In genomic region chr16:4414187-4414909, GRCh38 we compare ENCODE assay signal across 7 cellular contexts. TPM values are rescaled to one million over a fixed set of nuclear protein-coding genes. Genes with fewer than 3 reads are reported as not detected.
DNase-seq lines count a peak whose midpoint lies in the region; ATAC-seq lines count a peak whose summit lies in the region.

No MANE protein-coding gene starts in this region.

- no peak overlapping the region for H2BK12ac ChIP-seq in mesenchymal stem cell (ENCODE audit: low read length in 2 of 2)

- no peak overlapping the region for H3K4me2 ChIP-seq in mesenchymal stem cell (ENCODE audit: low read length, poor library complexity, severe bottlenecking)

- H3K27me3 ChIP-seq in mesenchymal stem cell (ENCODE audit: control insufficient read depth in 1 of 2, insufficient read depth in 1 of 2, low read length in 2 of 2): no peaks in the 10 kb centered on the region

- peaks cover 7 to 26% of the 10 kb centered on the region in 2 experiments for H3K36me3 ChIP-seq in mesenchymal stem cell (ENCODE audit: control insufficient read depth in 1 of 2, insufficient read depth in 2 of 2, low read depth in 1 of 2, low read length in 2 of 2)

- H3K9ac ChIP-seq in mesenchymal stem cell (ENCODE audit: low read length): no peak overlapping the region

- no peak overlapping the region for H4K8ac ChIP-seq in mesenchymal stem cell (ENCODE audit: low read length)

- H2BK5ac ChIP-seq in mesenchymal stem cell (ENCODE audit: low read depth, low read length, poor library complexity, severe bottlenecking): no peak overlapping the region

- H3K27ac ChIP-seq in mesenchymal stem cell (ENCODE audit: low read length, poor library complexity, severe bottlenecking) (no peak overlapping the region), substantia nigra (ENCODE audit: low read depth, low read length, poor library complexity, severe bottlenecking) (peak overlapping the region; percentile 94)

- H3K9me3 ChIP-seq in mesenchymal stem cell (ENCODE audit: control insufficient read depth, low read length): no peaks in the 10 kb centered on the region

- no peak overlapping the region for H3K18ac ChIP-seq in mesenchymal stem cell (ENCODE audit: low read depth in 1 of 2, low read length in 2 of 2)

- H3K4me1 ChIP-seq in mesenchymal stem cell (ENCODE audit: control insufficient read depth, insufficient read depth, low read depth, low read length): peaks cover 19% of the 10 kb centered on the region

- intact Hi-C loops in cardiac septum (cut with DNase I): no loop called here

- no peak overlapping the region for H3K23ac ChIP-seq in mesenchymal stem cell (ENCODE audit: low read length in 2 of 2)

- no peak overlapping the region for H2AFZ ChIP-seq in mesenchymal stem cell (ENCODE audit: low read depth, low read length)

- 92% methylated on average over 7 of the region's 7 CpGs for WGBS in mesenchymal stem cell

- H2AK5ac ChIP-seq in mesenchymal stem cell (ENCODE audit: low read length, severe bottlenecking): no peak overlapping the region

- ATAC-seq in GM19351 (IDR thresholded peaks at IDR 0.05; ENCODE audit: unreplicated experiment): peak; percentile 62
- peak; percentile 51 for ATAC-seq in HG03135 (IDR thresholded peaks at IDR 0.05; ENCODE audit: unreplicated experiment)

- no peak overlapping the region for H4K91ac ChIP-seq in mesenchymal stem cell (ENCODE audit: low read length)

- peak; percentile 75 for DNase-seq in activated CD4-positive, alpha-beta T cell treated with anti-CD3 and anti-CD28 coated beads, Interleukin-2, amount 50 U/mL, for 1 hour
- DNase-seq in mesenchymal stem cell: peak; percentile 48
- DNase-seq in substantia nigra (lab: John Stamatoyannopoulos, UW): no peak
- DNase-seq in HK-2 (ENCODE audit: unreplicated experiment): no peak
- DNase-seq in cardiac septum (ENCODE audit: low spot score): no peak

- H3K4me3 ChIP-seq in mesenchymal stem cell (ENCODE audit: insufficient read depth in 1 of 2, low read depth in 1 of 2, low read length in 2 of 2): no peak overlapping the region

- H2BK120ac ChIP-seq in mesenchymal stem cell (ENCODE audit: low read depth, low read length): no peak overlapping the region

- H2BK15ac ChIP-seq in mesenchymal stem cell (ENCODE audit: low read depth, poor library complexity, severe bottlenecking): peak overlapping the region; percentile 40

- no peak overlapping the region for H3K4ac ChIP-seq in mesenchymal stem cell (ENCODE audit: low read depth in 1 of 2, low read length in 2 of 2)

- H3K14ac ChIP-seq in mesenchymal stem cell (ENCODE audit: low read length in 2 of 2): no peak overlapping the region

- H3K79me1 ChIP-seq in mesenchymal stem cell (replicated peaks; ENCODE audit: low read length, poor library complexity, severe bottlenecking): peaks cover 39% of the 10 kb centered on the region

RNA-seq across cellular contexts. Expression of gene CORO7, which starts 2.0 kb away (rescaled TPM):
- 25.5 TPM for polyA plus RNA-seq in mesenchymal stem cell (2013, experiment 1 of 2)
- 22.1 TPM for polyA plus RNA-seq in mesenchymal stem cell (2013, experiment 2 of 2)
- total RNA-seq in cardiac septum: 11.9 TPM

RNA-seq across cellular contexts. Expression of gene DNAJA3, which starts 11.3 kb away (rescaled TPM):
- 27.3 TPM for polyA plus RNA-seq in mesenchymal stem cell (2013, experiment 1 of 2)
- 27.3 TPM for polyA plus RNA-seq in mesenchymal stem cell (2013, experiment 2 of 2)
- total RNA-seq in cardiac septum: 50.7 TPM

RNA-seq across cellular contexts. Expression of gene VASN, which starts 42.7 kb away (rescaled TPM):
- polyA plus RNA-seq in mesenchymal stem cell (2013, experiment 1 of 2): 127 TPM
- polyA plus RNA-seq in mesenchymal stem cell (2013, experiment 2 of 2): 127 TPM
- 6.3 TPM for total RNA-seq in cardiac septum

Comparison
In these comparisons a context has a peak if more than half of its experiments do, and no peak if none do; other contexts are left out.
1. DNase-seq: peak in activated CD4-positive, alpha-beta T cell treated with anti-CD3 and anti-CD28 coated beads, Interleukin-2, amount 50 U/mL, for 1 hour (single experiment) and mesenchymal stem cell (single experiment); none in substantia nigra (0 of 49), HK-2 (single experiment) and cardiac septum (single experiment).